In the genomic region with DNA sequence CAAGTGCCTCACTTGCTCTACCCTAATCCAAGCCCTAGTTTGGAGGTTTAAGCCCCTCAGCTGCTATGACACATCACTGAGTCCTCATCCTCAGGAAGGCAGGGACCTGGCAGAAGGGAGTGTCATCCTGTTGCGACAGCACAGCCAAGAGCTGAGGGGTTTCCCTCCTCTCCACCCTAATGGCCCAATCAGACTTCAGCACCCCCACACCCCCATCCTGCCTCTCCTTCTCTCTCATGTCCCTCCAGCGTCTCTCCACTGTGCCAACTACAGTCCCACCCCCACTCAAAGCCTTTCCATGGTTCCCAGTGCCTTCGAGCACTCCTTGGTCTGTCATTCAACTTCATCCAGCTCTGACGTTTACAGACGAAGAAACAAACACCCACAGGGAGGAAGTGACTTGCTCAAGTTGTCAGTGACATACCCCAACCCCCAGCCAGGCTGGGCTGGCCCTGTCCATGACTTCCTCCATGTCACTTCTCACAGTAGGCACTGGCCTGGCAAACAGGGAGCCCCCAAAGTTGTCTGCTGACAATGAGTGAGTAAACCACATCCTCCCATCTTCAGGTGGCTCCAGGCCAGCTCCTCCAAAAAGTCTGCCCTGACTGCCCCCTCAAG, we compare ENCODE assay signal across 8 cellular contexts. TPM values are rescaled to one million over a fixed set of nuclear protein-coding genes. Genes with fewer than 3 reads are reported as not detected.
DNase-seq lines count a peak whose midpoint lies in the region; ATAC-seq and TF ChIP-seq lines count a peak whose summit lies in the region.

No MANE protein-coding gene starts in this region.

- peak; percentile 85 for DNase-seq in GF-D8 (lab: John Stamatoyannopoulos, UW)
- DNase-seq in Panc1 (ENCODE audit: low read depth, low spot score): no peak
- peak; percentile 75 to 79 for DNase-seq in activated T-cell treated with anti-CD3 and anti-CD28 coated beads, Interleukin-2, amount 50 U/mL, for 48 hours
- peak; percentile 76 for DNase-seq in Right ventricle myocardium superior
- peak; percentile 95 for DNase-seq in spleen
- no peak for DNase-seq in DMS79 (lab: John Stamatoyannopoulos, UW)
- no peak for DNase-seq in NCI-H1694 (lab: John Stamatoyannopoulos, UW)

- CTCF ChIA-PET in Panc1 (lab: Charles Lee): interaction anchor here (1.0 kb wide), 1 partner anchor 12 kb away, joined by 3 read pairs; no protein-coding TSS in a partner anchor

- peak in 1 of 3 donors; percentile 41 for TF ChIP-seq POLR2A in spleen (IDR thresholded peaks at IDR 0.05)

- intact Hi-C loops in Panc1 (cut with micrococcal nuclease; ENCODE audit: unreplicated experiment): no loop called here
- intact Hi-C loops in Right ventricle myocardium superior (cut with DNase I): no loop called here
- intact Hi-C loops in spleen (cut with DNase I; ENCODE audit: low total_unique reads): no loop called here

- in situ Hi-C loops in Panc1 (cut with HindIII; ENCODE audit: low pct_unique_long_range_greater_than_20kb, low sequenced_read_pairs): no loop called here

- POLR2A ChIA-PET in Panc1 (lab: Charles Lee): no interaction called here

- H3K4me1 ChIP-seq in Panc1 (ENCODE audit: control insufficient read depth, insufficient read depth, low read length) (peaks cover 7% of the 10 kb centered on the region), spleen (peaks cover 48 to 95% (median 84%) of the 10 kb centered on the region in 6 donors)

- H3K27me3 ChIP-seq in Panc1 (ENCODE audit: control insufficient read depth, insufficient read depth, low read length) (no peaks in the 10 kb centered on the region), spleen (replicated peaks in 1 of 7) (no peaks in the 10 kb centered on the region)

- ATAC-seq in Panc1 (peak; percentile 60), Right ventricle myocardium superior (ENCODE audit: poor library complexity) (peak; percentile 36), HG03135 (IDR thresholded peaks at IDR 0.05; ENCODE audit: unreplicated experiment) (no peak)

- WGBS in spleen, 5 donors: 3 to 6% (median 6%) methylated on average over 5 of the region's 5 CpGs

- H3K9me3 ChIP-seq in Panc1 (ENCODE audit: control insufficient read depth, insufficient read depth, low read depth, low read length) (no peaks in the 10 kb centered on the region), spleen (peaks cover 0 to 1% (median 0%) of the 10 kb centered on the region in 8 donors)

- H3K36me3 ChIP-seq in Panc1 (ENCODE audit: control insufficient read depth, insufficient read depth, low read length): no peaks in the 10 kb centered on the region
- peaks cover 0 to 37% (median 2%) of the 10 kb centered on the region in 6 donors for H3K36me3 ChIP-seq in spleen

- TF ChIP-seq CTCF in Panc1 (IDR thresholded peaks at IDR 0.05) (no peak), spleen (IDR thresholded peaks at IDR 0.05 in 8 of 11, conservative IDR thresholded peaks at IDR 0.05 in 3 of 11) (peak in 3 of 11 experiments; percentile 21 to 31 (median 29))

- no peak overlapping the region for H3K4me3 ChIP-seq in Panc1 (ENCODE audit: low read depth in 2 of 2, low read length in 2 of 2)
- H3K4me3 ChIP-seq in spleen: peak overlapping the region in 3 of 8 donors; percentile 30 to 64 (median 34)

- BruUV-seq in Panc1 (replicated peaks; lab: Mats Ljungman, UMichigan): no TSS peak

- H3K27ac ChIP-seq in Panc1 (ENCODE audit: low read length) (no peak overlapping the region), spleen (peak overlapping the region; percentile 69 to 96 (median 94))

RNA-seq across cellular contexts. Expression of a gene that starts 15.6 kb away (rescaled TPM):
- total RNA-seq in Panc1 (2021; ENCODE audit: unreplicated experiment) (73.6 TPM), Right ventricle myocardium superior (58.0 TPM), spleen (100 to 1,000 TPM; 248 to 365 (median 278) TPM)
- 108 TPM for polyA plus RNA-seq in Panc1 (2012; ENCODE audit: insufficient read length)
- 100 to 1,000 TPM in 2 of 3 donors, 10 to 100 TPM in 1; 76.7 to 176 (median 127) TPM for polyA plus RNA-seq in spleen

RNA-seq across cellular contexts. Expression of a gene that starts 57.3 kb away (rescaled TPM):
- total RNA-seq in Panc1 (2021; ENCODE audit: unreplicated experiment) (32.1 TPM), Right ventricle myocardium superior (117 TPM), spleen (10 to 100 TPM; 19.7 to 35.1 (median 27.9) TPM)
- polyA plus RNA-seq in Panc1 (2012; ENCODE audit: insufficient read length): 64.9 TPM
- 10 to 100 TPM; 23.7 to 46.7 (median 31.9) TPM for polyA plus RNA-seq in spleen

Comparison
In these comparisons a context has a peak if more than half of its experiments do, and no peak if none do; other contexts are left out.
1. DNase-seq: peak in GF-D8 (single experiment), activated T-cell treated with anti-CD3 and anti-CD28 coated beads, Interleukin-2, amount 50 U/mL, for 48 hours (2 of 2), Right ventricle myocardium superior (single experiment) and spleen (single experiment); none in Panc1 (single experiment), DMS79 (single experiment) and NCI-H1694 (single experiment).